22 cellular contexts compared by ENCODE assay signal in the genomic region with DNA sequence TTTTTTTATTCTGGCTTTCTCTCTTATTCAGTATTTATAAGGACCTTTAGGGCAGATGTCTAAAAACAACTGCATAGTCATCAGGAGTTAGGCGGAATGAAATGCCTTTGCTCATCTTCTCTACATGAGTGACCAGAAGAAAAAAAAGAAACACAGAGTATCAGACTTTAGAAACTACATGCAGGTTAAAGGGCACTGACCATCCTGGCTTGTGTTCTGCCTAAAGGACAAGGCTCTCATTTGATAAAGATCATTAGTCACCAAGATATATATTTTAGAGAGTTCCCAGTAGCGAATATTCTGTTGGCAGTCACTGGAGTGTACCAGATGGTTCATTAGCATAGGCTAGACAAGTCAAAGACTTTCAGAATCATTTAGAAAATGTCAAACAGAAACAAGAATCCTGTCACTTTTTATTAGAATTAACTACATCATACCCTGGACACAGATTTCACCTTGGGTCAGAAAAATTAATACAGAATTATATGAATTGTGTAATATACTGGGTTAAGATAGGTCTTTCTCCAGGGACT.
"Had no signal": no experiment of that assay in that cellular context is flagged by ENCODE, and none has a peak within 500 bp of the region (broad histone marks: within the 10 kb centered on the region; RNA-seq: fewer than 3 reads in every experiment).

No MANE protein-coding gene starts in this region.

- H3K36me3 ChIP-seq: cardiac muscle cell, left lung, tibial nerve, uterus had no signal

- DNase-seq: activated CD4-positive, alpha-beta memory T cell treated with anti-CD3 and anti-CD28 coated beads for 36 hours; activated CD4-positive, alpha-beta T cell treated with anti-CD3 and anti-CD28 coated beads for 36 hours; activated gamma-delta T cell treated with Interleukin-2 at 50 U/mL for 16 hours; activated T-cell treated with anti-CD3 and anti-CD28 coated beads for 4 hours; amniotic stem cell; dermis blood vessel endothelial cell; effector memory CD8-positive, alpha-beta T cell; hypothalamus; left lung; mammary epithelial cell; occipital lobe; retina; stimulated activated CD4-positive, alpha-beta T cell treated with anti-CD3 and anti-CD28 coated beads, Interleukin-2, amount 100 ng/mL, for 24 hours; uterus had no signal

- H3K4me1 ChIP-seq: left lung, tibial nerve, uterus had no signal

- FAIRE-seq: TTC549 had no signal

- H3K27me3 Mint-ChIP-seq: activated naive CD8-positive, alpha-beta T cell had no signal

- H3K27me3 ChIP-seq: cardiac muscle cell, left lung, tibial nerve, uterus had no signal

- H3K4me3 Mint-ChIP-seq: activated CD4-positive, alpha-beta memory T cell treated with anti-CD3 and anti-CD28 coated beads for 36 hours; activated CD4-positive, alpha-beta T cell treated with anti-CD3 and anti-CD28 coated beads for 36 hours; activated naive CD8-positive, alpha-beta T cell; activated T-helper 1 cell treated with anti-CD3 and anti-CD28 coated beads, Interleukin-12 subunit alpha, Interleukin-12 subunit beta, Interleukin-2, Interleukin-4 antibody, amounts not matched to agents 30 ng/mL and 10 ng/mL and 1 ng/mL, durations not matched to agents 14 hours and 24 hours and 36 hours; effector memory CD8-positive, alpha-beta T cell; stimulated activated naive CD8-positive, alpha-beta T cell treated with anti-CD3 and anti-CD28 coated beads, Interleukin-15, Interleukin-2, amounts not matched to agents 100 ng/mL and 50 ng/mL, for 24 hours; T-helper 2 cell treated with Interferon-gamma antibody and Interleukin-4, amounts not matched to agents 5 μg/mL and 100 μg/mL, for 36 hours; WTC11 had no signal

- H3K27ac ChIP-seq: cardiac muscle cell, left lung, tibial nerve, uterus had no signal

- H3K27ac Mint-ChIP-seq: activated CD4-positive, alpha-beta memory T cell treated with anti-CD3 and anti-CD28 coated beads for 36 hours; activated CD4-positive, alpha-beta T cell treated with anti-CD3 and anti-CD28 coated beads for 36 hours; activated naive CD8-positive, alpha-beta T cell; activated T-helper 1 cell treated with anti-CD3 and anti-CD28 coated beads, Interleukin-12 subunit alpha, Interleukin-12 subunit beta, Interleukin-2, Interleukin-4 antibody, amounts not matched to agents 30 ng/mL and 10 ng/mL and 1 ng/mL, durations not matched to agents 14 hours and 24 hours and 36 hours; effector memory CD8-positive, alpha-beta T cell; stimulated activated naive CD8-positive, alpha-beta T cell treated with anti-CD3 and anti-CD28 coated beads, Interleukin-15, Interleukin-2, amounts not matched to agents 100 ng/mL and 50 ng/mL, for 24 hours; T-helper 2 cell treated with Interferon-gamma antibody and Interleukin-4, amounts not matched to agents 5 μg/mL and 100 μg/mL, for 36 hours; WTC11 had no signal

- H3K4me3 ChIP-seq: cardiac muscle cell, left lung, tibial nerve, uterus had no signal

- H3K9me3 ChIP-seq: left lung, tibial nerve, uterus had no signal

- H3K4me1 Mint-ChIP-seq: activated CD4-positive, alpha-beta T cell treated with anti-CD3 and anti-CD28 coated beads for 36 hours had no signal

- ATAC-seq: activated CD4-positive, alpha-beta T cell treated with anti-CD3 and anti-CD28 coated beads for 36 hours; effector memory CD8-positive, alpha-beta T cell; left lung had no signal

- H3K36me3 Mint-ChIP-seq: activated CD4-positive, alpha-beta memory T cell treated with anti-CD3 and anti-CD28 coated beads for 36 hours; activated naive CD8-positive, alpha-beta T cell had no signal

- H3K9me3 Mint-ChIP-seq: activated CD4-positive, alpha-beta memory T cell treated with anti-CD3 and anti-CD28 coated beads for 36 hours; activated T-helper 1 cell treated with anti-CD3 and anti-CD28 coated beads, Interleukin-12 subunit alpha, Interleukin-12 subunit beta, Interleukin-2, Interleukin-4 antibody, amounts not matched to agents 30 ng/mL and 10 ng/mL and 1 ng/mL, durations not matched to agents 14 hours and 24 hours and 36 hours; effector memory CD8-positive, alpha-beta T cell; stimulated activated naive CD8-positive, alpha-beta T cell treated with anti-CD3 and anti-CD28 coated beads, Interleukin-15, Interleukin-2, amounts not matched to agents 100 ng/mL and 50 ng/mL, for 24 hours; T-helper 2 cell treated with Interferon-gamma antibody and Interleukin-4, amounts not matched to agents 5 μg/mL and 100 μg/mL, for 36 hours; WTC11 had no signal
